ENCODE assay signal across 11 cellular contexts in genomic region chr7:139936760-139937310, GRCh38.
DNase-seq lines count a peak whose midpoint lies in the region; ATAC-seq, FAIRE-seq and TF ChIP-seq lines count a peak whose summit lies in the region.
"Had no signal": no experiment of that assay in that cellular context is flagged by ENCODE, and none has a peak within 500 bp of the region (broad histone marks: within the 10 kb centered on the region; RNA-seq: fewer than 3 reads in every experiment).

No MANE protein-coding gene starts in this region.

- H3K27ac Mint-ChIP-seq in CD14-positive monocyte (peak overlapping the region; percentile 13 to 86 (median 71)), type B pancreatic cell (no peak overlapping the region)

- no peak overlapping the region; a peak in 1 of 4 replicates for H3K9ac ChIP-seq in K562 (ENCODE audit: insufficient read depth in 1 of 2, low read depth in 2 of 2, low read length in 2 of 2)

- TF ChIP-seq CTCF in CD14-positive monocyte (IDR thresholded peaks at IDR 0.05) = no peak
- no peak for TF ChIP-seq CTCF in K562 (IDR thresholded peaks at IDR 0.05 in 2 of 3, conservative IDR thresholded peaks at IDR 0.05 in 1 of 3; ENCODE audit: insufficient read depth in 2 of 3, low read depth in 1 of 3, low read length in 3 of 3)
- no peak for TF ChIP-seq CTCF in type B pancreatic cell (conservative IDR thresholded peaks at IDR 0.05)

- no peak overlapping the region for H3K4me2 ChIP-seq in K562 (ENCODE audit: insufficient read depth, low read length)

- no peak for TF ChIP-seq EP300 in K562 (IDR thresholded peaks at IDR 0.05; ENCODE audit: low read length)

- CTCF ChIA-PET in K562 (lab: Yijun Ruan, JAX; ENCODE audit: low intra/inter-chr PET ratio) = no interaction called here

- intact Hi-C loops in CD14-positive monocyte (cut with micrococcal nuclease) (loop anchor here in 1 of 2 donors (5.0 kb wide), 1 partner anchor 290 kb away; no protein-coding TSS in a partner anchor), K562 (cut with micrococcal nuclease) (no loop called here)

- no TSS peak for BruUV-seq in K562 (replicated peaks; lab: Mats Ljungman, UMichigan)

- H3K79me2 ChIP-seq in K562 (ENCODE audit: control insufficient read depth, insufficient read depth, low read length) = no peaks in the 10 kb centered on the region

- no peaks in the 10 kb centered on the region for H3K36me3 ChIP-seq in MG63
- H3K36me3 ChIP-seq in K562 (ENCODE audit: control insufficient read depth, insufficient read depth, low read length) = no peaks in the 10 kb centered on the region
- H3K36me3 ChIP-seq: colonic mucosa had no signal

- no peaks in the 10 kb centered on the region; the same call in 1 of the 2 replicates for H4K20me1 ChIP-seq in K562 (replicated peaks; ENCODE audit: control insufficient read depth, insufficient read depth, low read length)

- TF ChIP-seq RAD21 in K562 (CRISPR knock-in tag; conservative IDR thresholded peaks at IDR 0.05 in 1 of 2, IDR thresholded peaks at IDR 0.05 in 1 of 2) = no peak

- DNase-seq in CD14-positive monocyte (ENCODE audit: low spot score) = no peak
- DNase-seq in MG63 = peak; percentile 40
- peak; percentile 67 to 85 (median 77) for DNase-seq in K562 (ENCODE audit: extremely low read depth in 1 of 4, low spot score in 3 of 4)
- DNase-seq in mucosa of gallbladder (ENCODE audit: low spot score) = peak; percentile 35
- no peak for DNase-seq in SHP77 (lab: John Stamatoyannopoulos, UW)
- no peak for DNase-seq in G401 (ENCODE audit: low spot score)
- DNase-seq in type B pancreatic cell (ENCODE audit: extremely low spot score, unreplicated experiment) = no peak
- DNase-seq in stimulated activated CD4-positive, alpha-beta T cell treated with anti-CD3 and anti-CD28 coated beads, Interleukin-12 subunit alpha, Interleukin-12 subunit beta, amount 100 ng/mL, for 4 hours = no peak
- DNase-seq: activated CD4-positive, alpha-beta T cell treated with anti-CD3 and anti-CD28 coated beads, Interleukin-2, amount 50 U/mL, for 4 hours; colonic mucosa had no signal

- peak; percentile 74 for FAIRE-seq in K562 (lab: Jason Lieb, UNC)
- FAIRE-seq: G401.6 had no signal

- H3K4me1 Mint-ChIP-seq in CD14-positive monocyte (peaks cover 46% of the 10 kb centered on the region), type B pancreatic cell (ENCODE audit: unreplicated experiment) (peaks cover 9% of the 10 kb centered on the region)

- H3K9me3 Mint-ChIP-seq in CD14-positive monocyte = no peaks in the 10 kb centered on the region
- no peaks in the 10 kb centered on the region for H3K9me3 Mint-ChIP-seq in type B pancreatic cell

- no peaks in the 10 kb centered on the region for H3K9me1 ChIP-seq in K562 (ENCODE audit: control insufficient read depth, insufficient read depth, low read length)

- no peaks in the 10 kb centered on the region for H3K27me3 ChIP-seq in MG63
- no peaks in the 10 kb centered on the region for H3K27me3 ChIP-seq in K562 (ENCODE audit: control insufficient read depth in 2 of 2, insufficient read depth in 2 of 2, low read length in 2 of 2)
- H3K27me3 ChIP-seq: colonic mucosa had no signal

- H3K27me3 Mint-ChIP-seq in CD14-positive monocyte (ENCODE audit: low read depth in 3 of 3) = peaks cover 0 to 1% (median 0%) of the 10 kb centered on the region in 3 donors
- H3K27me3 Mint-ChIP-seq in type B pancreatic cell = no peaks in the 10 kb centered on the region

- no peaks in the 10 kb centered on the region for H3K9me3 ChIP-seq in MG63
- no peaks in the 10 kb centered on the region for H3K9me3 ChIP-seq in K562 (replicated peaks; ENCODE audit: control insufficient read depth, insufficient read depth, low read depth, low read length)
- H3K9me3 ChIP-seq: colonic mucosa had no signal

- peak overlapping the region; percentile 13; the same call in 1 of the 3 replicates for H3K27ac ChIP-seq in K562 (ENCODE audit: extremely low read depth, low read depth, low read length)
- H3K27ac ChIP-seq: colonic mucosa had no signal

- peak; percentile 79 for ATAC-seq in K562

- no peak for TF ChIP-seq POLR2A in K562 (conservative IDR thresholded peaks at IDR 0.05)

- in situ Hi-C loops in K562 (cut with MboI) (no loop called here), G401 (cut with HindIII; ENCODE audit: low sequenced_read_pairs) (no loop called here)

- H3K4me3 Mint-ChIP-seq in CD14-positive monocyte (no peak overlapping the region), type B pancreatic cell (no peak overlapping the region)

- POLR2A ChIA-PET in K562 (lab: Yijun Ruan, JAX) = interaction anchor here (0.8 to 2.0 kb wide), 5 partner anchors 13 to 37 kb away, joined by 3 to 5 read pairs (median 4); no protein-coding TSS in a partner anchor

- H2AFZ ChIP-seq in K562 (ENCODE audit: low read depth, low read length) = no peak overlapping the region

- H3K36me3 Mint-ChIP-seq in CD14-positive monocyte (peaks cover 85 to 97% of the 10 kb centered on the region in 2 donors), type B pancreatic cell (no peaks in the 10 kb centered on the region)

- H3K4me1 ChIP-seq in K562 (replicated peaks in 1 of 2; ENCODE audit: control insufficient read depth in 2 of 2, insufficient read depth in 2 of 2, low read length in 2 of 2) = peaks cover 9 to 21% of the 10 kb centered on the region in 2 experiments; a peak in 3 of 5 replicates
- H3K4me1 ChIP-seq: colonic mucosa had no signal

- H3K4me3 ChIP-seq in MG63 = no peak overlapping the region
- H3K4me3 ChIP-seq in K562 = no peak overlapping the region
- H3K4me3 ChIP-seq: colonic mucosa had no signal

- WGBS in K562 (ENCODE audit: insufficient coverage, low coverage, missing lambda C conversion rate) = 32% methylated on average over 2 of the region's 2 CpGs

TF ChIP-seq in K562, 482 proteins besides CTCF, POLR2A, EP300 and RAD21 (continues in another document):
- TF ChIP-seq WHSC1 (IDR thresholded peaks at IDR 0.05; ENCODE audit: low read length) (no peak), SRSF7 (optimal IDR thresholded peaks at IDR 0.05; ENCODE audit: low read depth, low read length) (no peak), ARID1B (IDR thresholded peaks at IDR 0.05) (peak; percentile 81), SNAPC5 (CRISPR knock-in tag; IDR thresholded peaks at IDR 0.05) (no peak), TEAD1 (CRISPR knock-in tag; IDR thresholded peaks at IDR 0.05) (no peak), SAP30 (IDR thresholded peaks at IDR 0.05; ENCODE audit: borderline replicate concordance, insufficient read depth, low read depth, low read length, poor library complexity, severe bottlenecking) (no peak), TAL1 (IDR thresholded peaks at IDR 0.05) (peak; percentile 48; the same call in 1 of the 2 replicates), DACH1 (IDR thresholded peaks at IDR 0.05; ENCODE audit: partially characterized antibody) (peak; percentile 88), ETV6 (IDR thresholded peaks at IDR 0.05; ENCODE audit: borderline replicate concordance in 1 of 2, low read depth in 2 of 2, low read length in 1 of 2) (no peak), ETV6 (CRISPR knock-in tag; IDR thresholded peaks at IDR 0.05; ENCODE audit: borderline replicate concordance) (no peak), POLR2AphosphoS5 (IDR thresholded peaks at IDR 0.05; ENCODE audit: control insufficient read depth, insufficient read depth, low read depth, low read length) (peak; percentile 55; the same call in 1 of the 2 replicates), TARDBP (IDR thresholded peaks at IDR 0.05) (no peak), ZSCAN29 (IDR thresholded peaks at IDR 0.05) (peak; percentile 49; the same call in 1 of the 2 replicates), JUN (IDR thresholded peaks at IDR 0.05; ENCODE audit: borderline replicate concordance, low read depth, low read length) (peak; percentile 92), JUN (CRISPR knock-in tag; IDR thresholded peaks at IDR 0.05; ENCODE audit: borderline replicate concordance) (peak; percentile 78; the same call in 1 of the 2 replicates), NKRF (IDR thresholded peaks at IDR 0.05; ENCODE audit: borderline replicate concordance) (no peak)
- TF ChIP-seq, protein P1, sequence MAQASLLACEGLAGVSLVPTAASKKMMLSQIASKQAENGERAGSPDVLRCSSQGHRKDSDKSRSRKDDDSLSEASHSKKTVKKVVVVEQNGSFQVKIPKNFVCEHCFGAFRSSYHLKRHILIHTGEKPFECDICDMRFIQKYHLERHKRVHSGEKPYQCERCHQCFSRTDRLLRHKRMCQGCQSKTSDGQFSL (CRISPR knock-in tag; IDR thresholded peaks at IDR 0.05) = no peak
- TF ChIP-seq, protein P1 (tag; IDR thresholded peaks at IDR 0.05) = no peak
- TF ChIP-seq, protein P2, sequence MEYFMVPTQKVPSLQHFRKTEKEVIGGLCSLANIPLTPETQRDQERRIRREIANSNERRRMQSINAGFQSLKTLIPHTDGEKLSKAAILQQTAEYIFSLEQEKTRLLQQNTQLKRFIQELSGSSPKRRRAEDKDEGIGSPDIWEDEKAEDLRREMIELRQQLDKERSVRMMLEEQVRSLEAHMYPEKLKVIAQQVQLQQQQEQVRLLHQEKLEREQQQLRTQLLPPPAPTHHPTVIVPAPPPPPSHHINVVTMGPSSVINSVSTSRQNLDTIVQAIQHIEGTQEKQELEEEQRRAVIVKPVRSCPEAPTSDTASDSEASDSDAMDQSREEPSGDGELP (CRISPR knock-in tag; IDR thresholded peaks at IDR 0.05; ENCODE audit: borderline replicate concordance) = peak; percentile 99

Comparison
In these comparisons a context has a peak if more than half of its experiments do, and no peak if none do; other contexts are left out.
1. DNase-seq: peak in MG63 (single experiment), K562 (4 of 4) and mucosa of gallbladder (single experiment); none in CD14-positive monocyte (single experiment), SHP77 (0 of 2), G401 (single experiment), type B pancreatic cell (single experiment) and stimulated activated CD4-positive, alpha-beta T cell treated with anti-CD3 and anti-CD28 coated beads, Interleukin-12 subunit alpha, Interleukin-12 subunit beta, amount 100 ng/mL, for 4 hours (single experiment).